Comparison of ENCODE assay signal across 16 cellular contexts in the genomic region with DNA sequence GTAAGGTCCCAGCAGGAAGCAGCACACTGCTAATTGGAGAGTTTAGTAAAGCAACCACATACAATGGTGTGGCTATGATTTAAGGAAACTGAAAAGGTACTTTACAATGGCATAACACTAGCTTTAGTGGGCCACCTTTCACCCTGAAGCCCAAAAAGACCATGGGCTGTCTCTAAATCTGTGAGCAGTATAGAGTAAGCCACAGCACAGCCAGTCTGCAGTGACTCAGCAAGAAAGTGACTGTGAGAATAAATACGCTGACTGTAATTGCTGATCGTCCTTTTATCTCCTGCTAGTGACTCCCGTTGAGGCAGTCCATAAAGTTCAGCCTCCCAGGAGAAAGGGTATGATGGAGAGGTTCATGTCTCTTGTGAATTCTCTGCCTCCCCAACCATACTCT.
DNase-seq lines count a peak whose midpoint lies in the region; ATAC-seq lines count a peak whose summit lies in the region.
"Had no signal": no experiment of that assay in that cellular context is flagged by ENCODE, and none has a peak within 500 bp of the region (broad histone marks: within the 10 kb centered on the region; RNA-seq: fewer than 3 reads in every experiment).

No MANE protein-coding gene starts in this region.

- DNase-seq in DMS53 (lab: John Stamatoyannopoulos, UW): peak; percentile 69
- DNase-seq in M059J (ENCODE audit: low read depth): peak; percentile 3
- DNase-seq in UCSD-AML1 (lab: John Stamatoyannopoulos, UW; ENCODE audit: unreplicated experiment): peak; percentile 5
- DNase-seq in kidney tubule cell (ENCODE audit: low spot score): peak; percentile 4
- DNase-seq in NCI-H2029 treated with DMSO at 0.1 percent for 48 hours (lab: John Stamatoyannopoulos, UW): no peak
- DNase-seq in NK-92 (lab: John Stamatoyannopoulos, UW; ENCODE audit: unreplicated experiment): no peak
- no peak for DNase-seq in LoVo (ENCODE audit: low spot score)
- DNase-seq: activated CD4-positive, alpha-beta T cell treated with anti-CD3 and anti-CD28 coated beads for 4 hours; activated naive CD4-positive, alpha-beta T cell treated with anti-CD3 and anti-CD28 coated beads, Interleukin-2, amount 50 U/mL, for 16 hours; NCI-H1105; nucleus accumbens; stimulated activated naive CD8-positive, alpha-beta T cell treated with anti-CD3 and anti-CD28 coated beads, Interleukin-15, Interleukin-2, amounts not matched to agents 100 U/mL and 50 U/mL, for 24 hours; T-helper 2 cell; uterus had no signal

- ATAC-seq in HG03354 (IDR thresholded peaks at IDR 0.05; ENCODE audit: poor library complexity, severe bottlenecking, unreplicated experiment): no peak
- ATAC-seq: Panc1; stimulated activated naive CD8-positive, alpha-beta T cell treated with anti-CD3 and anti-CD28 coated beads, Interleukin-15, Interleukin-2, amounts not matched to agents 100 U/mL and 50 U/mL, for 24 hours had no signal

Comparison
In these comparisons a context has a peak if more than half of its experiments do, and no peak if none do; other contexts are left out.
1. DNase-seq: peak in DMS53 (single experiment), M059J (single experiment), UCSD-AML1 (single experiment) and kidney tubule cell (single experiment); none in NCI-H2029 treated with DMSO at 0.1 percent for 48 hours (single experiment), NK-92 (single experiment) and LoVo (single experiment).